Comparison of ENCODE assay signal across 17 cellular contexts in the genomic region with DNA sequence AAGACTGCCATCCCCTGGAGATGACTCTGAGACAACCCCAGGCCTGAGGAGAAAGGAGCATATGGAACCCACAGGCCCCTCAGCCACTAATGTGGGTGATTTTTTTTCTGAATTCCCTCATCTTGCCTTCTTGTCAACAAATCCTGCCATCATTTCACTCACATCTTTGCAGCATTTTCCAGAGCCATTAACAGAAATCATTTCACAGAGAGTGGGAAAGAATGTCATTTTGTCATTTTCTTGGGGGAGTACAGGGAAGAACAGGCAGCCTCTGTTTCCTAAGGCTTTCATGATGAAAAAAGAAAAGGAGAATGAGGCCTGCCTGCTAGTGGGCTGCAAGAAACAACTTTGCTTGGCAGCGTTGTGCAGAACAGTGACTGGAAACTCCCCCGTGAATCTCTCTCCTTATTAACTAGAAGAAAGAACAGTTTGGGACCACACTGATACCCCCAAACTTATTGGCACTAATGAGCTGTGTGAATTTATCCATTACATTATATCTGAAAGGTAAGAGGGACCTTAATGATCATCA.
A peak's percentile ranks its signal among the peaks of the same experiment; 100 is the strongest.
DNase-seq lines count a peak whose midpoint lies in the region; ATAC-seq, FAIRE-seq and TF ChIP-seq lines count a peak whose summit lies in the region.
"Had no signal": no experiment of that assay in that cellular context is flagged by ENCODE, and none has a peak within 500 bp of the region (broad histone marks: within the 10 kb centered on the region; RNA-seq: fewer than 3 reads in every experiment).

No MANE protein-coding gene starts in this region.

- H3K4me1 Mint-ChIP-seq in glutamatergic neuron (ENCODE audit: low read depth, unreplicated experiment) (peaks cover 6% of the 10 kb centered on the region), neural crest cell (peaks cover 9% of the 10 kb centered on the region)
- H3K4me1 Mint-ChIP-seq: CD4-positive, alpha-beta memory T cell had no signal

- no peak overlapping the region for H3K4me2 ChIP-seq in HepG2 (ENCODE audit: low read depth, low read length)

- H3K9ac ChIP-seq in HepG2 (ENCODE audit: insufficient read depth, low read depth, low read length) = no peak overlapping the region
- H3K9ac ChIP-seq: GM23248 had no signal

- TF ChIP-seq CTCF in glutamatergic neuron (IDR thresholded peaks at IDR 0.05; ENCODE audit: partially characterized antibody, unreplicated experiment) (no peak), neural crest cell (conservative IDR thresholded peaks at IDR 0.05) (no peak), testis (IDR thresholded peaks at IDR 0.05) (no peak), HepG2 (CRISPR knock-in tag; IDR thresholded peaks at IDR 0.05) (no peak)

- no TSS peak for BruUV-seq in HepG2 (replicated peaks; lab: Mats Ljungman, UMichigan)

- TF ChIP-seq EP300 in HepG2 (IDR thresholded peaks at IDR 0.05; ENCODE audit: low read depth in 2 of 2, low read length in 2 of 2) (no peak), HepG2 (CRISPR knock-in tag; IDR thresholded peaks at IDR 0.05; ENCODE audit: borderline replicate concordance) (no peak)

- H3K9me3 Mint-ChIP-seq in glutamatergic neuron (ENCODE audit: unreplicated experiment) (no peaks in the 10 kb centered on the region), neural crest cell (no peaks in the 10 kb centered on the region)
- H3K9me3 Mint-ChIP-seq: CD4-positive, alpha-beta memory T cell had no signal

- peak overlapping the region; percentile 88 for H3K27ac Mint-ChIP-seq in glutamatergic neuron (ENCODE audit: unreplicated experiment)
- H3K27ac Mint-ChIP-seq in neural crest cell (ENCODE audit: unreplicated experiment) = peak overlapping the region; percentile 15
- H3K27ac Mint-ChIP-seq: CD4-positive, alpha-beta memory T cell had no signal

- no peak for ATAC-seq in HepG2

- no peaks in the 10 kb centered on the region for H4K20me1 ChIP-seq in HepG2 (ENCODE audit: insufficient read depth, low read length)

- H3K27me3 Mint-ChIP-seq in glutamatergic neuron (ENCODE audit: unreplicated experiment) = no peaks in the 10 kb centered on the region
- no peaks in the 10 kb centered on the region for H3K27me3 Mint-ChIP-seq in neural crest cell (ENCODE audit: low read depth)
- H3K27me3 Mint-ChIP-seq: CD4-positive, alpha-beta memory T cell had no signal

- no peak overlapping the region for H3K27ac ChIP-seq in testis
- no peak overlapping the region for H3K27ac ChIP-seq in HepG2 (ENCODE audit: extremely low read length, insufficient read depth, low read length)
- H3K27ac ChIP-seq: GM23248 had no signal

- CTCF ChIA-PET in HepG2 (lab: Yijun Ruan, JAX; ENCODE audit: low intra/inter-chr PET ratio, low total read pairs) = no interaction called here

- no peak overlapping the region for H2AFZ ChIP-seq in HepG2 (ENCODE audit: low read length)
- H2AFZ ChIP-seq: GM23248 had no signal

- H3K4me1 ChIP-seq in testis (no peaks in the 10 kb centered on the region), HepG2 (ENCODE audit: insufficient read depth, low read length) (no peaks in the 10 kb centered on the region)
- H3K4me1 ChIP-seq: Caco-2 had no signal

- intact Hi-C loops in testis (cut with DNase I; ENCODE audit: low total_unique reads) = no loop called here
- intact Hi-C loops in HepG2 (cut with micrococcal nuclease; ENCODE audit: unreplicated experiment) = no loop called here

- TF ChIP-seq POLR2A in testis (IDR thresholded peaks at IDR 0.05) = no peak
- no peak for TF ChIP-seq POLR2A in HepG2 (IDR thresholded peaks at IDR 0.05; ENCODE audit: insufficient read depth in 1 of 2, low read depth in 2 of 2, low read length in 2 of 2)

- in situ Hi-C loops in HepG2 (cut with HindIII; ENCODE audit: extremely low pct_ligation_motif_present, low pct_unique_long_range_greater_than_20kb) = no loop called here

- H3K4me3 ChIP-seq in testis (no peak overlapping the region), HepG2 (replicated peaks in 1 of 3; ENCODE audit: insufficient read depth in 1 of 3, low read depth in 2 of 3, low read length in 3 of 3) (no peak overlapping the region)
- H3K4me3 ChIP-seq: GM23248 had no signal

- no peak overlapping the region for H3K4me3 Mint-ChIP-seq in glutamatergic neuron (ENCODE audit: unreplicated experiment)
- H3K4me3 Mint-ChIP-seq in neural crest cell = no peak overlapping the region
- H3K4me3 Mint-ChIP-seq: CD4-positive, alpha-beta memory T cell had no signal

- H3K79me2 ChIP-seq in HepG2 (ENCODE audit: insufficient read depth, low read length) = no peaks in the 10 kb centered on the region

- H3K36me3 ChIP-seq in testis (ENCODE audit: low read depth, missing control alignments) (no peaks in the 10 kb centered on the region), HepG2 (replicated peaks in 1 of 2; ENCODE audit: control insufficient read depth in 1 of 2, insufficient read depth in 2 of 2, low read length in 2 of 2) (no peaks in the 10 kb centered on the region)

- FAIRE-seq in HepG2 (lab: Jason Lieb, UNC) = no peak
- FAIRE-seq: G401.6, GM12892, H1 had no signal

- POLR2A ChIA-PET in HepG2 (lab: Yijun Ruan, JAX) = no interaction called here

- H3K36me3 Mint-ChIP-seq in glutamatergic neuron (ENCODE audit: unreplicated experiment) = no peaks in the 10 kb centered on the region
- H3K36me3 Mint-ChIP-seq in neural crest cell (ENCODE audit: low read depth) = no peaks in the 10 kb centered on the region
- H3K36me3 Mint-ChIP-seq: CD4-positive, alpha-beta memory T cell had no signal

- TF ChIP-seq RAD21 in HepG2 (CRISPR knock-in tag; IDR thresholded peaks at IDR 0.05) = no peak

- DNase-seq in glutamatergic neuron = no peak
- no peak for DNase-seq in neural crest cell (ENCODE audit: low read depth, low spot score)
- DNase-seq in testis = peak; percentile 14
- no peak for DNase-seq in HepG2 (ENCODE audit: low spot score)
- DNase-seq in activated T-cell treated with anti-CD3 and anti-CD28 coated beads, Interleukin-2, amount 50 U/mL, for 48 hours = no peak
- no peak for DNase-seq in midbrain (lab: John Stamatoyannopoulos, UW)
- DNase-seq: C1 segment of cervical spinal cord; Caco-2; CD4-positive, alpha-beta memory T cell; DMS153; DND-41; GM23248; H7; HCEC 1CT had no signal

- 35 to 51% methylated on average over 2 of the region's 2 CpGs for WGBS in testis, 2 donors
- WGBS in HepG2 (ENCODE audit: low lambda C conversion rate) = 0% methylated on average over 2 of the region's 2 CpGs

- H3K9me3 ChIP-seq in testis = no peaks in the 10 kb centered on the region
- no peaks in the 10 kb centered on the region for H3K9me3 ChIP-seq in HepG2 (ENCODE audit: low read length)
- H3K9me3 ChIP-seq: Caco-2 had no signal

- no peaks in the 10 kb centered on the region for H3K27me3 ChIP-seq in testis
- no peaks in the 10 kb centered on the region for H3K27me3 ChIP-seq in HepG2 (ENCODE audit: control insufficient read depth in 1 of 2, insufficient read depth in 2 of 2, low read length in 2 of 2)

TF ChIP-seq in HepG2, 621 proteins besides CTCF, POLR2A, EP300 and RAD21:
- TF ChIP-seq ZNF768 (CRISPR knock-in tag; IDR thresholded peaks at IDR 0.05) (no peak), ZFP36 (IDR thresholded peaks at IDR 0.05; ENCODE audit: borderline replicate concordance, low read depth, low read length, partially characterized antibody) (no peak), DBP (CRISPR knock-in tag; IDR thresholded peaks at IDR 0.05; ENCODE audit: not compliant biosample characterization) (no peak), ZNF597 (CRISPR knock-in tag; IDR thresholded peaks at IDR 0.05) (no peak), IRX3 (CRISPR knock-in tag; IDR thresholded peaks at IDR 0.05; ENCODE audit: borderline replicate concordance, low read depth) (no peak), ZNF34 (CRISPR knock-in tag; IDR thresholded peaks at IDR 0.05; ENCODE audit: borderline replicate concordance) (no peak), ZNF44 (CRISPR knock-in tag; IDR thresholded peaks at IDR 0.05) (no peak), GFI1 (CRISPR knock-in tag; IDR thresholded peaks at IDR 0.05; ENCODE audit: borderline replicate concordance) (no peak)
